In genomic region chr9:109013678-109014145, GRCh38 we compare ENCODE assay signal across 8 cellular contexts. TPM values are rescaled to one million over a fixed set of nuclear protein-coding genes. Genes with fewer than 3 reads are reported as not detected.
DNase-seq lines count a peak whose midpoint lies in the region; ATAC-seq and TF ChIP-seq lines count a peak whose summit lies in the region.

No MANE protein-coding gene starts in this region.

- peaks cover 26% of the 10 kb centered on the region for H3K4me1 Mint-ChIP-seq in T-helper 1 cell treated with Interleukin-12 subunit alpha and Interleukin-12 subunit beta and Interleukin-4 antibody, amounts not matched to agents 30 μg/mL and 1 μg/mL, for 36 hours (ENCODE audit: low read depth)

- peak overlapping the region; percentile 87 for H3K27ac ChIP-seq in VCaP

- ATAC-seq in sciatic nerve, result peak; percentile 48

- H3K27ac Mint-ChIP-seq in T-helper 1 cell treated with Interleukin-12 subunit alpha and Interleukin-12 subunit beta and Interleukin-4 antibody, amounts not matched to agents 30 μg/mL and 1 μg/mL, for 36 hours, result peak overlapping the region; percentile 63

- H3K27me3 Mint-ChIP-seq in T-helper 1 cell treated with Interleukin-12 subunit alpha and Interleukin-12 subunit beta and Interleukin-4 antibody, amounts not matched to agents 30 μg/mL and 1 μg/mL, for 36 hours (ENCODE audit: low read depth), result peaks cover 3% of the 10 kb centered on the region

- DNase-seq in T-helper 1 cell (no peak), foreskin melanocyte (peak; percentile 64), sciatic nerve (ENCODE audit: low spot score) (no peak), cortex of kidney (lab: John Stamatoyannopoulos, UW) (no peak), HK-2 (ENCODE audit: unreplicated experiment) (no peak)
- no peak for DNase-seq in activated CD4-positive, CD25-positive, alpha-beta regulatory T cell (lab: John Stamatoyannopoulos, UW)

- H3K4me3 Mint-ChIP-seq in T-helper 1 cell treated with Interleukin-12 subunit alpha and Interleukin-12 subunit beta and Interleukin-4 antibody, amounts not matched to agents 30 μg/mL and 1 μg/mL, for 36 hours, result peak overlapping the region; percentile 90

- TF ChIP-seq CTCF in VCaP (conservative IDR thresholded peaks at IDR 0.05), result no peak

- no peaks in the 10 kb centered on the region for H3K36me3 Mint-ChIP-seq in T-helper 1 cell treated with Interleukin-12 subunit alpha and Interleukin-12 subunit beta and Interleukin-4 antibody, amounts not matched to agents 30 μg/mL and 1 μg/mL, for 36 hours (ENCODE audit: low read depth)

- intact Hi-C loops in sciatic nerve (cut with DNase I), result no loop called here

- no peaks in the 10 kb centered on the region for H3K9me3 Mint-ChIP-seq in T-helper 1 cell treated with Interleukin-12 subunit alpha and Interleukin-12 subunit beta and Interleukin-4 antibody, amounts not matched to agents 30 μg/mL and 1 μg/mL, for 36 hours

RNA-seq across cellular contexts. Expression of gene CTNNAL1, which starts 0.4 kb away (rescaled TPM):
- total RNA-seq in sciatic nerve, result 177 TPM
